4 cellular contexts compared by ENCODE assay signal in the genomic region with DNA sequence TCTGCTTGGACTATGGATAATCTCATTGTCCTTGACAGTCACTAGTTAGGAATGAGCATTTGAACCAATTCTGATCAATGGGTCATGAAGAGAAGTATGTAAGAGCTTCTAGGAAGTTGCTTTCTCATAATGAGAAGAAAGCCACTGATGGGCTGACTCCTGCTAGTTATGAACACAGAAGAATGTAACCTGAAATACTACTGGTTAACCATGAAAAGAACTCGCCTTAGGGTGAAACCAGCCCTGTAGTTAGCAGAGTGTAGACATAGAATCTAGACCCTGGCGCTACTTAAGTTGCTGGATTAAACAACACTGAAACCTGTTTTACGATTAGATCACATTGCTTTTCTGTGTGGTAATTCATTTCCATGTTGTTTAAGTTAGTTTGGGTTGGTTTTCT.
"Had no signal": no experiment of that assay in that cellular context is flagged by ENCODE, and none has a peak within 500 bp of the region (broad histone marks: within the 10 kb centered on the region; RNA-seq: fewer than 3 reads in every experiment).

No MANE protein-coding gene starts in this region.

- H3K4me3 Mint-ChIP-seq: GM23338, H9 had no signal

- H3K27ac Mint-ChIP-seq: GM23338, H9 had no signal

- H3K4me1 Mint-ChIP-seq: GM23338, H9 had no signal

- DNase-seq: H9, HCEC 1CT, IMR-90 had no signal

- ATAC-seq: GM23338 had no signal
